ENCODE assay signal across 30 cellular contexts in genomic region chr4:157607996-157608395, GRCh38.
"Had no signal": no experiment of that assay in that cellular context is flagged by ENCODE, and none has a peak within 500 bp of the region (broad histone marks: within the 10 kb centered on the region; RNA-seq: fewer than 3 reads in every experiment).

No MANE protein-coding gene starts in this region.

- H3K27ac ChIP-seq: adrenal gland, body of pancreas, brain microvascular endothelial cell, breast epithelium, VCaP had no signal

- H3K4me3 ChIP-seq: adrenal gland, body of pancreas, breast epithelium had no signal

- H3K36me3 ChIP-seq: adrenal gland, brain microvascular endothelial cell had no signal

- H3K4me1 ChIP-seq: adrenal gland, body of pancreas, breast epithelium had no signal

- DNase-seq: activated B cell treated with CpG ODN at 0.5 μM for 24 hours; activated CD4-positive, alpha-beta memory T cell treated with anti-CD3 and anti-CD28 coated beads for 36 hours; activated CD4-positive, alpha-beta T cell treated with anti-CD3 and anti-CD28 coated beads for 4 hours; activated CD4-positive, alpha-beta T cell treated with anti-CD3 and anti-CD28 coated beads, Interleukin-2, amount 10 ng/mL, durations not matched to agents 24 days and 14 days; activated CD4-positive, alpha-beta T cell treated with anti-CD3 and anti-CD28 coated beads, Interleukin-2, amount 50 U/mL, for 1 hour; activated CD4-positive, alpha-beta T cell treated with anti-CD3 and anti-CD28 coated beads, Interleukin-2, amount 50 U/mL, for 4 hours; activated CD4-positive, CD25-positive, alpha-beta regulatory T cell treated with anti-CD3 and anti-CD28 coated beads, Interleukin-2, amount 50 U/mL, for 72 hours; activated CD8-positive, alpha-beta memory T cell treated with anti-CD3 and anti-CD28 coated beads, Interleukin-2, amount 50 U/mL, for 4 hours; activated CD8-positive, alpha-beta T cell treated with anti-CD3 and anti-CD28 coated beads for 36 hours; activated effector memory CD4-positive, alpha-beta T cell treated with anti-CD3 and anti-CD28 coated beads, Interleukin-2, amount 50 U/mL, for 16 hours; activated gamma-delta T cell treated with Interleukin-2 at 50 U/mL for 16 hours; activated naive CD4-positive, alpha-beta T cell; activated naive CD4-positive, alpha-beta T cell treated with anti-CD3 and anti-CD28 coated beads for 36 hours; activated naive CD4-positive, alpha-beta T cell treated with anti-CD3 and anti-CD28 coated beads, Interleukin-2, amount 50 U/mL, for 16 hours; activated naive CD8-positive, alpha-beta T cell treated with anti-CD3 and anti-CD28 coated beads for 36 hours; activated T-cell treated with anti-CD3 and anti-CD28 coated beads for 4 hours; activated T-cell treated with anti-CD3 and anti-CD28 coated beads, Interleukin-2, amount 50 U/mL, for 1 hour; activated T-cell treated with anti-CD3 and anti-CD28 coated beads, Interleukin-2, amount 50 U/mL, for 4 hours; activated T-cell treated with anti-CD3 and anti-CD28 coated beads, Interleukin-2, amount 50 U/mL, for 72 hours; adrenal gland; amniotic stem cell; aorta; body of pancreas; brain microvascular endothelial cell; central memory CD4-positive, alpha-beta T cell; T-helper 2 cell; T-helper 9 cell had no signal

- H3K27me3 ChIP-seq: adrenal gland, body of pancreas, brain microvascular endothelial cell, breast epithelium had no signal

- FAIRE-seq: astrocyte had no signal

- H3K9me3 ChIP-seq: adrenal gland, body of pancreas, breast epithelium had no signal
